In the genomic region with DNA sequence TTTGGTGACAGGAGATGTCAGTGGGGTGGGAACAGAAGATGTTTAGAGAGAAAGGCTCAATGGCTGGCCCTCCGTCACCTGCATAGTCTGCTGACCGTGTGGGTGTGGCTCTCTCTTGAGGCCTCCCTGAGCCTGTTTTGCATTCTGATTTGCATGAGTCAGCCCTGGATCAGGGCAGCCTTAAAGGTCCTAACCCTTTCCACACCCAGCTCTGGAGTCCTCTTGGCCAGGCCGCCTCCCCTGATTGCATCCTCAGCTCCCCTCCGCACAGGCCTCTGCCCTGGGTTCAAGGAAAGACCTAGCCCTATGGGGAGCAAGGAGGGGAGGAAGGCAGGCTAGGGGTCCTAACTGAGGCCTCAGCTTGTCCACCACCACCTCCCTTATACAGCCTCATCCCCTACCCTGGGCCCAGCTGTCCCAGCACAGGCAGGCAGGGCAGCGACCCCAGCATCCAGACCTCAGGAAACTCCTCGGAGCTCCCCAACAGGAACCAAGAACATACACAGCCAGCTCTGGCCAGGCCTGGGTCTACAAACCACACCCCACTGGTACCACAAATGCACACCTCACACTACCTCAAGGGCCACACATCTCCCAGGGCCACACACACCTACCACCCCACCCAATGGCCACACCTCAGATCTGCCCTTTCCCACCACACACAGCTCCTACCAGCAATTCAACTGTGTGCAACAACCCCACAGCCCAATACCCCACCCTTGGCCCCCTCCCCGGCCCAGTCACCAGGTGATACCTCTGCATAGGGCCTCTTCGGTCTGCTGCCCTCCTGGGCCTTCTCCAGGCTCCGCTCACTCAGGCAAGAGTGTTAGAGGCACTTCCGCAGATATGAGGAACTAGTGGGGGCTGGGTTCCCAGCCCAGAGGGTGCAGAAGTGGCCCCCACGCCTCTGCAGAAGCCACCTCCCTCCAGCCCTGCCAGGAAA, we compare ENCODE assay signal across 8 cellular contexts. TPM values are rescaled to one million over a fixed set of nuclear protein-coding genes. Genes with fewer than 3 reads are reported as not detected.
DNase-seq lines count a peak whose midpoint lies in the region; ATAC-seq and TF ChIP-seq lines count a peak whose summit lies in the region.

No MANE protein-coding gene starts in this region.

- H3K9me3 ChIP-seq in Peyer's patch: no peaks in the 10 kb centered on the region
- H3K9me3 ChIP-seq in stomach: no peaks in the 10 kb centered on the region

- ATAC-seq in GM21737 (IDR thresholded peaks at IDR 0.05; ENCODE audit: unreplicated experiment) (peak; percentile 32), foreskin keratinocyte (peak; percentile 33)

- TF ChIP-seq EP300 in stomach (IDR thresholded peaks at IDR 0.05): no peak

- H3K4me3 ChIP-seq in Peyer's patch (peak overlapping the region in 3 of 4 donors; percentile 5 to 17 (median 16)), stomach (peak overlapping the region; percentile 3 to 13 (median 8))

- peaks cover 0 to 57% (median 44%) of the 10 kb centered on the region in 4 donors for H3K4me1 ChIP-seq in Peyer's patch
- H3K4me1 ChIP-seq in foreskin keratinocyte: peaks cover 16% of the 10 kb centered on the region
- peaks cover 0 to 87% (median 27%) of the 10 kb centered on the region in 4 donors for H3K4me1 ChIP-seq in stomach

- intact Hi-C loops in stomach (cut with DNase I; ENCODE audit: low total_unique reads): no loop called here

- peak; percentile 59 for DNase-seq in EL
- DNase-seq in Peyer's patch: peak in 2 of 3 donors; percentile 88 to 89
- no peak for DNase-seq in foreskin keratinocyte
- peak; percentile 52 for DNase-seq in stomach
- DNase-seq in caudate nucleus (lab: John Stamatoyannopoulos, UW): no peak
- DNase-seq in stimulated activated CD4-positive, alpha-beta T cell treated with anti-CD3 and anti-CD28 coated beads, Interleukin-12 subunit alpha, Interleukin-12 subunit beta, amount 100 ng/mL, for 4 hours: no peak
- DNase-seq in NCI-H187 (lab: John Stamatoyannopoulos, UW): no peak

- H3K36me3 ChIP-seq in Peyer's patch: no peaks in the 10 kb centered on the region
- no peaks in the 10 kb centered on the region for H3K36me3 ChIP-seq in stomach

- WGBS in stomach, 5 donors: 79 to 92% (median 83%) methylated on average over 9 to 11 of the region's 11 CpGs

- H3K27me3 ChIP-seq in Peyer's patch (no peaks in the 10 kb centered on the region), foreskin keratinocyte (no peaks in the 10 kb centered on the region), stomach (no peaks in the 10 kb centered on the region)

- no peak for TF ChIP-seq CTCF in Peyer's patch (IDR thresholded peaks at IDR 0.05)
- no peak for TF ChIP-seq CTCF in foreskin keratinocyte (conservative IDR thresholded peaks at IDR 0.05)
- TF ChIP-seq CTCF in stomach (IDR thresholded peaks at IDR 0.05): no peak

- peak overlapping the region; percentile 53 to 82 (median 70) for H3K27ac ChIP-seq in Peyer's patch
- no peak overlapping the region for H3K27ac ChIP-seq in foreskin keratinocyte
- peak overlapping the region in 4 of 5 donors; percentile 34 to 79 (median 67) for H3K27ac ChIP-seq in stomach
- no peak overlapping the region for H3K27ac ChIP-seq in caudate nucleus (ENCODE audit: low read depth, low read length)

- no peak for TF ChIP-seq POLR2A in Peyer's patch (IDR thresholded peaks at IDR 0.05)
- TF ChIP-seq POLR2A in stomach (IDR thresholded peaks at IDR 0.05): no peak

RNA-seq across cellular contexts. Expression of gene ARAP1, which starts 13.7 kb away (rescaled TPM):
- 100 to 1,000 TPM; 122 to 285 (median 145) TPM for total RNA-seq in Peyer's patch
- total RNA-seq in foreskin keratinocyte: 50.2 and 51.8 TPM in 2 replicates
- polyA plus RNA-seq in foreskin keratinocyte: 38.5 and 40.3 TPM in 2 replicates
- 100 to 1,000 TPM in 3 of 5 donors, 10 to 100 TPM in 2; 61.9 to 201 (median 127) TPM for total RNA-seq in stomach
- 10 to 100 TPM; 32.2 to 51.1 (median 38.2) TPM for polyA plus RNA-seq in stomach

RNA-seq across cellular contexts. Expression of gene STARD10, which starts 55.4 kb away (rescaled TPM):
- total RNA-seq in Peyer's patch: 100 to 1,000 TPM; 118 to 187 (median 168) TPM
- total RNA-seq in foreskin keratinocyte: 77.4 and 80.2 TPM in 2 replicates
- 110 and 113 TPM in 2 replicates for polyA plus RNA-seq in foreskin keratinocyte
- 100 to 1,000 TPM; 125 to 895 (median 321) TPM for total RNA-seq in stomach
- polyA plus RNA-seq in stomach: 100 to 1,000 TPM; 310 to 950 (median 759) TPM

Comparison
In these comparisons a context has a peak if more than half of its experiments do, and no peak if none do; other contexts are left out.
1. DNase-seq: peak in EL (single experiment), Peyer's patch (2 of 3) and stomach (single experiment); none in foreskin keratinocyte (0 of 2), caudate nucleus (0 of 61), stimulated activated CD4-positive, alpha-beta T cell treated with anti-CD3 and anti-CD28 coated beads, Interleukin-12 subunit alpha, Interleukin-12 subunit beta, amount 100 ng/mL, for 4 hours (single experiment) and NCI-H187 (0 of 2).
2. H3K27ac ChIP-seq: peak in Peyer's patch (4 of 4) and stomach (4 of 5); none in foreskin keratinocyte (single experiment) and caudate nucleus (single experiment).